ENCODE assay signal across 8 cellular contexts in genomic region chr1:159780583-159781582, GRCh38. TPM values are rescaled to one million over a fixed set of nuclear protein-coding genes. Genes with fewer than 3 reads are reported as not detected.
DNase-seq lines count a peak whose midpoint lies in the region; ATAC-seq, FAIRE-seq and TF ChIP-seq lines count a peak whose summit lies in the region.

Gene DUSP23, plus strand, starts transcription at chr1:159780962. Its CDS starts 139 bp downstream, at chr1:159781101.

- WGBS in psoas muscle, 3 donors, result 1% methylated on average over 68 to 88 of the region's 88 CpGs

- H3K4me1 ChIP-seq in psoas muscle (peaks cover 14% of the 10 kb centered on the region), uterus (no peaks in the 10 kb centered on the region)

- peak; percentile 97 for ATAC-seq in HG02840 (IDR thresholded peaks at IDR 0.05; ENCODE audit: low FRiP score, unreplicated experiment)
- peak; percentile 99 for ATAC-seq in left ventricle myocardium superior
- ATAC-seq in psoas muscle, result peak; percentile 93 to 97 (median 96)

- peak; percentile 93 for FAIRE-seq in GM12892 (lab: Jason Lieb, UNC)

- H3K27me3 ChIP-seq in psoas muscle (ENCODE audit: insufficient read depth in 3 of 3, low read length in 2 of 3) (no peaks in the 10 kb centered on the region), uterus (no peaks in the 10 kb centered on the region)

- TF ChIP-seq POLR2A in GM12892 (IDR thresholded peaks at IDR 0.05; ENCODE audit: low read depth, low read length), result no peak
- TF ChIP-seq POLR2A in uterus (IDR thresholded peaks at IDR 0.05), result peak; percentile 57 to 84

- H3K9me3 ChIP-seq in psoas muscle, result no peaks in the 10 kb centered on the region
- H3K9me3 ChIP-seq in uterus, result no peaks in the 10 kb centered on the region

- H3K36me3 ChIP-seq in psoas muscle (ENCODE audit: insufficient read depth in 1 of 2, low read depth in 1 of 2), result no peaks in the 10 kb centered on the region
- no peaks in the 10 kb centered on the region for H3K36me3 ChIP-seq in uterus

- H3K4me3 ChIP-seq in psoas muscle, result peak within 1 kb of the TSS; percentile 72
- H3K4me3 ChIP-seq in uterus, result peak within 1 kb of the TSS; percentile 47 to 73

- H3K27ac ChIP-seq in psoas muscle, result peak within 1 kb of the TSS; percentile 71
- H3K27ac ChIP-seq in uterus, result peak within 1 kb of the TSS; percentile 74 to 85

- TF ChIP-seq CTCF in psoas muscle (IDR thresholded peaks at IDR 0.05) (peak; percentile 94), uterus (IDR thresholded peaks at IDR 0.05) (peak; percentile 92 to 97 (median 94))

- intact Hi-C loops in T-helper 2 cell treated with Interferon-gamma antibody and Interleukin-4, amounts not matched to agents 100 ng/mL and 5 ng/mL, for 36 hours (cut with micrococcal nuclease), result loop anchor here (1.0 to 5.0 kb wide), 7 partner anchors 74 to 481 kb away; partner anchors contain the start of genes DCAF8, IGSF8, PIGM and TAGLN2
- intact Hi-C loops in left ventricle myocardium superior (cut with micrococcal nuclease), result no loop called here
- intact Hi-C loops in psoas muscle (cut with DNase I), result loop anchor here (5.0 to 10.0 kb wide), 4 partner anchors 111 to 566 kb away; partner anchors contain the start of gene PIGM (in 1 of the 2)
- intact Hi-C loops in uterus (cut with DNase I; ENCODE audit: low total_unique reads), result no loop called here

- peak; percentile 91 for DNase-seq in GM12892 (ENCODE audit: insufficient read length)
- peak; percentile 92 for DNase-seq in NCI-H146 treated with DMSO at 0.1 percent for 48 hours (lab: John Stamatoyannopoulos, UW; ENCODE audit: unreplicated experiment)
- peak; percentile 55 to 98 (median 95) for DNase-seq in anterior cingulate cortex (lab: John Stamatoyannopoulos, UW)
- peak; percentile 98 for DNase-seq in left ventricle myocardium superior
- peak; percentile 98 to 99 for DNase-seq in psoas muscle
- DNase-seq in uterus, result peak; percentile 97 to 99

RNA-seq across cellular contexts. Expression of gene DUSP23, which starts in this region (rescaled TPM):
- polyA plus RNA-seq in GM12892 (2012; ENCODE audit: missing spikeins), result 4.0 TPM
- 20.9 and 22.6 TPM in 2 replicates for total RNA-seq in T-helper 2 cell treated with Interferon-gamma antibody and Interleukin-4, amounts not matched to agents 100 ng/mL and 5 ng/mL, for 36 hours
- total RNA-seq in left ventricle myocardium superior (18.7 TPM), psoas muscle (10 to 100 TPM; 18.5 to 46.5 (median 29.3) TPM), uterus (100 to 1,000 TPM in 1 of 4 donors, 10 to 100 TPM in 3; 15.6 to 121 (median 50.8) TPM)
- polyA plus RNA-seq in psoas muscle, result 100 to 1,000 TPM in 1 of 3 donors, 10 to 100 TPM in 2; 50.1 to 236 (median 70.0) TPM

Comparison
In these comparisons a context has a peak if more than half of its experiments do, and no peak if none do; other contexts are left out.
1. Peak in every context shown above with its lines: DNase-seq, ATAC-seq, H3K4me3 ChIP-seq and H3K27ac ChIP-seq.
2. intact Hi-C loops: an anchor here in T-helper 2 cell treated with Interferon-gamma antibody and Interleukin-4, amounts not matched to agents 100 ng/mL and 5 ng/mL, for 36 hours (1.0 to 5.0 kb wide) and psoas muscle (5.0 to 10.0 kb wide); none called in left ventricle myocardium superior and uterus.